28 cellular contexts compared by ENCODE assay signal in genomic region chr22:17961443-17961729, GRCh38.
"Had no signal": no experiment of that assay in that cellular context is flagged by ENCODE, and none has a peak within 500 bp of the region (broad histone marks: within the 10 kb centered on the region; RNA-seq: fewer than 3 reads in every experiment).

No MANE protein-coding gene starts in this region.

- H3K27me3 Mint-ChIP-seq: naive thymus-derived CD4-positive, alpha-beta T cell; progenitor cell of endocrine pancreas had no signal

- H3K36me3 Mint-ChIP-seq: activated naive CD4-positive, alpha-beta T cell treated with anti-CD3 and anti-CD28 coated beads, Interleukin-2, amount 50 U/mL, for 72 hours had no signal

- H3K4me3 Mint-ChIP-seq: activated T-cell treated with anti-CD3 and anti-CD28 coated beads, Interleukin-2, amount 50 U/mL, for 72 hours; stimulated activated effector memory CD8-positive, alpha-beta T cell treated with anti-CD3 and anti-CD28 coated beads, Interleukin-12 subunit alpha, Interleukin-12 subunit beta, amount 100 ng/mL, for 72 hours; T-helper 2 cell treated with Interferon-gamma antibody and Interleukin-4, amounts not matched to agents 5 μg/mL and 100 μg/mL, for 36 hours had no signal

- FAIRE-seq: colon had no signal

- H3K27me3 ChIP-seq: gastrocnemius medialis, ovary, stomach, tibial artery had no signal

- H3K4me3 ChIP-seq: gastrocnemius medialis, ovary, skin epidermis, stomach, tibial artery had no signal

- ATAC-seq: activated naive CD4-positive, alpha-beta T cell treated with anti-CD3 and anti-CD28 coated beads, Interleukin-2, amount 50 U/mL, for 72 hours; activated T-cell treated with anti-CD3 and anti-CD28 coated beads, Interleukin-2, amount 50 U/mL, for 72 hours; left cardiac atrium; naive thymus-derived CD4-positive, alpha-beta T cell; sciatic nerve; stimulated activated effector memory CD8-positive, alpha-beta T cell treated with anti-CD3 and anti-CD28 coated beads, Interleukin-12 subunit alpha, Interleukin-12 subunit beta, amount 100 ng/mL, for 72 hours had no signal

- H3K9me3 Mint-ChIP-seq: activated naive CD4-positive, alpha-beta T cell treated with anti-CD3 and anti-CD28 coated beads, Interleukin-2, amount 50 U/mL, for 72 hours; activated T-cell treated with anti-CD3 and anti-CD28 coated beads, Interleukin-2, amount 50 U/mL, for 72 hours; naive thymus-derived CD4-positive, alpha-beta T cell; stimulated activated effector memory CD8-positive, alpha-beta T cell treated with anti-CD3 and anti-CD28 coated beads, Interleukin-12 subunit alpha, Interleukin-12 subunit beta, amount 100 ng/mL, for 72 hours; T-helper 2 cell treated with Interferon-gamma antibody and Interleukin-4, amounts not matched to agents 5 μg/mL and 100 μg/mL, for 36 hours had no signal

- DNase-seq: activated CD4-positive, alpha-beta T cell treated with anti-CD3 and anti-CD28 coated beads for 4 hours; activated CD4-positive, alpha-beta T cell treated with anti-CD3 and anti-CD28 coated beads, Interleukin-2, amount 50 U/mL, for 4 hours; activated CD4-positive, CD25-positive, alpha-beta regulatory T cell; activated naive CD4-positive, alpha-beta T cell; activated T-cell treated with anti-CD3 and anti-CD28 coated beads for 4 hours; activated T-cell treated with anti-CD3 and anti-CD28 coated beads, Interleukin-2, amount 50 U/mL, for 72 hours; dermis blood vessel endothelial cell; effector CD8-positive, alpha-beta T cell; gastrocnemius medialis; glutamatergic neuron; islet precursor cell; left cardiac atrium; left ventricle myocardium superior; mammary epithelial cell; midbrain; naive thymus-derived CD4-positive, alpha-beta T cell; ovary; stimulated activated CD4-positive, alpha-beta T cell treated with anti-CD3 and anti-CD28 coated beads, Interleukin-4, amount 100 ng/mL, for 24 hours; stomach; T-helper 1 cell; tibial artery had no signal

- H3K36me3 ChIP-seq: gastrocnemius medialis, ovary, stomach had no signal

- H3K27ac ChIP-seq: gastrocnemius medialis, ovary, skin epidermis, stomach, tibial artery had no signal

- H3K9me3 ChIP-seq: gastrocnemius medialis, ovary, stomach, tibial artery had no signal

- H3K27ac Mint-ChIP-seq: activated T-cell treated with anti-CD3 and anti-CD28 coated beads, Interleukin-2, amount 50 U/mL, for 72 hours; naive thymus-derived CD4-positive, alpha-beta T cell; T-helper 2 cell treated with Interferon-gamma antibody and Interleukin-4, amounts not matched to agents 5 μg/mL and 100 μg/mL, for 36 hours had no signal
